19 cellular contexts compared by ENCODE assay signal in genomic region chr13:51479199-51479523, GRCh38. TPM values are rescaled to one million over a fixed set of nuclear protein-coding genes. Genes with fewer than 3 reads are reported as not detected.
A peak's percentile ranks its signal among the peaks of the same experiment; 100 is the strongest.
DNase-seq lines count a peak whose midpoint lies in the region; ATAC-seq, FAIRE-seq and TF ChIP-seq lines count a peak whose summit lies in the region.
"Had no signal": no experiment of that assay in that cellular context is flagged by ENCODE, and none has a peak within 500 bp of the region (broad histone marks: within the 10 kb centered on the region; RNA-seq: fewer than 3 reads in every experiment).

No MANE protein-coding gene starts in this region.

- in situ Hi-C loops in astrocyte of the spinal cord (cut with HindIII; ENCODE audit: low sequenced_read_pairs), result no loop called here

- H3K36me3 ChIP-seq in ovary, result no peaks in the 10 kb centered on the region
- H3K36me3 ChIP-seq: BLaER1 treated with 17β-estradiol and CSF1 and Interleukin-3, amounts not matched to agents 10 nM and 100 nM; prostate gland had no signal

- H3K4me1 ChIP-seq in ovary (ENCODE audit: insufficient read depth), result no peaks in the 10 kb centered on the region
- H3K4me1 ChIP-seq: prostate gland had no signal

- no peak overlapping the region for H3K27ac ChIP-seq in ovary
- H3K27ac ChIP-seq: prostate gland had no signal

- H3K9me3 ChIP-seq in ovary, result no peaks in the 10 kb centered on the region
- H3K9me3 ChIP-seq: mucosa of descending colon, prostate gland had no signal

- intact Hi-C loops in ovary (cut with DNase I), result no loop called here

- peak; percentile 51 for ATAC-seq in HG02973 (IDR thresholded peaks at IDR 0.05; ENCODE audit: unreplicated experiment)
- ATAC-seq: mucosa of descending colon; stimulated activated naive CD8-positive, alpha-beta T cell treated with anti-CD3 and anti-CD28 coated beads, Interleukin-15, amount 100 ng/mL, for 72 hours had no signal

- no peak for TF ChIP-seq CTCF in astrocyte of the spinal cord (IDR thresholded peaks at IDR 0.05; ENCODE audit: low read depth, low read length)
- TF ChIP-seq CTCF in D721Med (IDR thresholded peaks at IDR 0.05; ENCODE audit: insufficient read depth, missing control alignments), result no peak
- TF ChIP-seq CTCF in ovary (IDR thresholded peaks at IDR 0.05), result no peak

- H3K4me3 ChIP-seq in astrocyte of the spinal cord (ENCODE audit: low read depth, low read length) (no peak overlapping the region), ovary (no peak overlapping the region)
- H3K4me3 ChIP-seq: BLaER1 treated with 17β-estradiol and CSF1 and Interleukin-3, amounts not matched to agents 10 nM and 100 nM; mucosa of descending colon; prostate gland had no signal

- no peaks in the 10 kb centered on the region for H3K27me3 ChIP-seq in ovary
- H3K27me3 ChIP-seq: BLaER1 treated with 17β-estradiol and CSF1 and Interleukin-3, amounts not matched to agents 10 nM and 100 nM had no signal

- FAIRE-seq in D721Med (lab: Jason Lieb, UNC), result no peak

- no peak for TF ChIP-seq POLR2A in ovary (IDR thresholded peaks at IDR 0.05)

- WGBS in ovary, 3 donors, result 56 to 66% (median 65%) methylated on average over 2 of the region's 2 CpGs

- TF ChIP-seq EP300 in ovary (IDR thresholded peaks at IDR 0.05), result no peak

- DNase-seq in AG08396 (ENCODE audit: low spot score) (peak; percentile 49), astrocyte of the spinal cord (ENCODE audit: low read depth, low spot score) (peak; percentile 41), kidney glomerular epithelial cell (lab: John Stamatoyannopoulos, UW) (peak; percentile 13), NCI-H748 (lab: John Stamatoyannopoulos, UW; ENCODE audit: unreplicated experiment) (no peak), D721Med (ENCODE audit: insufficient read length, low spot score) (no peak), ovary (no peak), HK-2 (ENCODE audit: unreplicated experiment) (no peak)
- DNase-seq: activated naive CD4-positive, alpha-beta T cell treated with anti-CD3 and anti-CD28 coated beads for 36 hours; foreskin melanocyte; Kasumi-1; mucosa of descending colon; NCI-H2171 treated with DMSO at 0.1 percent for 48 hours; OCI-M1; stimulated activated CD4-positive, alpha-beta T cell treated with anti-CD3 and anti-CD28 coated beads, Interleukin-4, amount 100 ng/mL, for 1 hour; stimulated activated naive CD8-positive, alpha-beta T cell treated with anti-CD3 and anti-CD28 coated beads, Interleukin-15, amount 100 ng/mL, for 72 hours; T-helper 2 cell had no signal

RNA-seq across cellular contexts. Expression of gene INTS6, which starts 26.3 kb away (rescaled TPM):
- total RNA-seq in ovary, result 10 to 100 TPM; 26.7 to 38.9 (median 31.0) TPM
- 10 to 100 TPM; 11.2 to 21.2 TPM for polyA plus RNA-seq in ovary

Comparison
In these comparisons a context has a peak if more than half of its experiments do, and no peak if none do; other contexts are left out.
1. DNase-seq: peak in AG08396 (single experiment), astrocyte of the spinal cord (single experiment) and kidney glomerular epithelial cell (single experiment); none in NCI-H748 (single experiment), D721Med (single experiment), ovary (0 of 5) and HK-2 (single experiment).